In the genomic region with DNA sequence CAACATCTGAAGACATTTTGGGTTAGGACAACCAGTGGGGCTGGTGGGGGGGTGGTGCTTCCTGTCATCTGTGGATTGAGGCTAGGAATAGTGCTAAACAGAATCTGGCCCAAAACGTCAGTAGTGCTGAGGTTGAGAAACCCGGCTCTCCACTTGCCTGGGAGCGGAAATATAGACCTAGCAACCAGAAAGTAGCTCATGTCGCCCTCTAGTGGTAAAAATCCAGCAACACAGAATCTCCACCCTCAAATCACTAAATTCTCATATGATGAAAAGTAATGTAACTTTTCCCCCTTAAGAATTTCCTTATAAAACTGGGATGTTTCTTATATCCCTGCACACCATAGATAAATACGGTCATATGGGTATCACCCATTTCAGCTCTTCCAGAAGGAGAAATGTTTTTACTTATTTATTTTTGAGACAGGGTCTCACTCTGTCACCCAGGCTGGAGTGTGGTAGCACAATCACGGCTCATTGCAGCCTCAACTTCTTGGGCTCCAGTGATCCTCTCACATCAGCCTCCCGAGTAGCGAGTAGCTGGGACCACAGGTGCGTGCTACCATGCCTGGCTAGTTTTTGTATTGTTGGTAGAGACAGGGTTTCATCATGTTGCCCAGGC, we compare ENCODE assay signal across 8 cellular contexts. TPM values are rescaled to one million over a fixed set of nuclear protein-coding genes. Genes with fewer than 3 reads are reported as not detected.
DNase-seq lines count a peak whose midpoint lies in the region; ATAC-seq, FAIRE-seq and TF ChIP-seq lines count a peak whose summit lies in the region.

No MANE protein-coding gene starts in this region.

- H3K4me3 ChIP-seq in BE2C (ENCODE audit: low read depth, low read length) (no peak overlapping the region), choroid plexus epithelial cell (ENCODE audit: low read depth, low read length) (no peak overlapping the region), HepG2 (replicated peaks in 1 of 3; ENCODE audit: insufficient read depth in 1 of 3, low read depth in 2 of 3, low read length in 3 of 3) (no peak overlapping the region)

- no peaks in the 10 kb centered on the region for H3K27me3 ChIP-seq in BE2C
- no peaks in the 10 kb centered on the region for H3K27me3 ChIP-seq in HepG2 (ENCODE audit: control insufficient read depth in 1 of 2, insufficient read depth in 2 of 2, low read length in 2 of 2)

- H3K9ac ChIP-seq in HepG2 (ENCODE audit: insufficient read depth, low read depth, low read length), result no peak overlapping the region

- no peak for TF ChIP-seq POLR2A in HepG2 (IDR thresholded peaks at IDR 0.05; ENCODE audit: insufficient read depth in 1 of 2, low read depth in 2 of 2, low read length in 2 of 2)

- peak; percentile 82 for FAIRE-seq in HepG2 (lab: Jason Lieb, UNC)

- DNase-seq in BE2C (peak; percentile 68), NCI-H2227 (lab: John Stamatoyannopoulos, UW; ENCODE audit: unreplicated experiment) (peak; percentile 83), choroid plexus epithelial cell (ENCODE audit: low read depth) (peak; percentile 91), HepG2 (ENCODE audit: low spot score) (peak; percentile 68)
- peak; percentile 52 for DNase-seq in activated CD4-positive, CD25-positive, alpha-beta regulatory T cell treated with anti-CD3 and anti-CD28 coated beads, Interleukin-2, amount 50 U/mL, for 72 hours
- DNase-seq in stimulated activated CD4-positive, alpha-beta T cell treated with anti-CD3 and anti-CD28 coated beads, TNF-alpha, amount 100 ng/mL, for 24 hours (ENCODE audit: low read depth in 3 of 3), result peak; percentile 17 to 49 (median 48)

- no peaks in the 10 kb centered on the region; the same call in 1 of the 2 replicates for H4K20me1 ChIP-seq in HepG2 (ENCODE audit: insufficient read depth, low read length)

- peaks cover 61% of the 10 kb centered on the region for H3K36me3 ChIP-seq in BE2C
- H3K36me3 ChIP-seq in HepG2 (replicated peaks in 1 of 2; ENCODE audit: control insufficient read depth in 1 of 2, insufficient read depth in 2 of 2, low read length in 2 of 2), result peaks cover 12 to 55% of the 10 kb centered on the region in 2 experiments

- no peaks in the 10 kb centered on the region for H3K79me2 ChIP-seq in HepG2 (ENCODE audit: insufficient read depth, low read length)

- intact Hi-C loops in HepG2 (cut with micrococcal nuclease; ENCODE audit: unreplicated experiment), result loop anchor here (1.0 to 2.0 kb wide), 3 partner anchors 58 to 189 kb away; a partner anchor contains a TSS

- H3K4me1 ChIP-seq in BE2C (no peaks in the 10 kb centered on the region), HepG2 (ENCODE audit: insufficient read depth, low read length) (peaks cover 29% of the 10 kb centered on the region)

- H3K4me2 ChIP-seq in HepG2 (ENCODE audit: low read depth, low read length), result no peak overlapping the region

- H3K27ac ChIP-seq in HepG2 (ENCODE audit: extremely low read length, insufficient read depth, low read length), result peak overlapping the region; percentile 65

- WGBS in HepG2 (ENCODE audit: low lambda C conversion rate), result 54% methylated on average over 9 of the region's 9 CpGs

- no TSS peak for BruUV-seq in HepG2 (replicated peaks; lab: Mats Ljungman, UMichigan)

- TF ChIP-seq RAD21 in HepG2 (CRISPR knock-in tag; IDR thresholded peaks at IDR 0.05), result peak; percentile 39; the same call in 1 of the 2 replicates

- ATAC-seq in GM19023 (IDR thresholded peaks at IDR 0.05; ENCODE audit: unreplicated experiment) (peak; percentile 83), HG03196 (IDR thresholded peaks at IDR 0.05; ENCODE audit: unreplicated experiment) (peak; percentile 87), HepG2 (peak; percentile 78)

- no peaks in the 10 kb centered on the region for H3K9me3 ChIP-seq in BE2C
- H3K9me3 ChIP-seq in HepG2 (ENCODE audit: low read length), result no peaks in the 10 kb centered on the region

- TF ChIP-seq EP300 in HepG2 (IDR thresholded peaks at IDR 0.05; ENCODE audit: low read depth in 2 of 2, low read length in 2 of 2) (no peak), HepG2 (CRISPR knock-in tag; IDR thresholded peaks at IDR 0.05; ENCODE audit: borderline replicate concordance) (no peak)

- H2AFZ ChIP-seq in HepG2 (ENCODE audit: low read length), result no peak overlapping the region

- CTCF ChIA-PET in HepG2 (lab: Yijun Ruan, JAX; ENCODE audit: low intra/inter-chr PET ratio, low total read pairs), result interaction anchor here (0.6 to 1.8 kb wide), 3 partner anchors 58 to 189 kb away, joined by 3 to 34 read pairs (median 3); no protein-coding TSS in a partner anchor

- in situ Hi-C loops in HepG2 (cut with HindIII; ENCODE audit: extremely low pct_ligation_motif_present, low pct_unique_long_range_greater_than_20kb), result no loop called here

- TF ChIP-seq CTCF in BE2C (IDR thresholded peaks at IDR 0.05; ENCODE audit: low read depth, low read length), result peak; percentile 81
- peak; percentile 83 for TF ChIP-seq CTCF in choroid plexus epithelial cell (conservative IDR thresholded peaks at IDR 0.05; ENCODE audit: low read depth, low read length)
- TF ChIP-seq CTCF in HepG2 (CRISPR knock-in tag; IDR thresholded peaks at IDR 0.05), result peak; percentile 74

- POLR2A ChIA-PET in HepG2 (lab: Yijun Ruan, JAX), result interaction anchor here (1.0 to 1.7 kb wide), 4 partner anchors 40 to 157 kb away, joined by 3 to 4 read pairs (median 4); a partner anchor contains a TSS

TF ChIP-seq in HepG2, 621 proteins besides CTCF, POLR2A, EP300 and RAD21 (continues in another document):
- TF ChIP-seq STAG1 (CRISPR knock-in tag; IDR thresholded peaks at IDR 0.05) (peak; percentile 71), SRY (CRISPR knock-in tag; IDR thresholded peaks at IDR 0.05) (no peak), GABPB1 (CRISPR knock-in tag; IDR thresholded peaks at IDR 0.05) (no peak), LCORL (IDR thresholded peaks at IDR 0.05) (no peak), LCORL (CRISPR knock-in tag; IDR thresholded peaks at IDR 0.05) (no peak), DRAP1 (CRISPR knock-in tag; IDR thresholded peaks at IDR 0.05) (no peak), CEBPB (IDR thresholded peaks at IDR 0.05; ENCODE audit: borderline replicate concordance, low read depth, low read length) (peak; percentile 2; the same call in 1 of the 2 replicates), KDM5A (IDR thresholded peaks at IDR 0.05; ENCODE audit: borderline replicate concordance, low read length) (no peak)

RNA-seq across cellular contexts. Expression of gene ZC3HAV1, which starts 34.4 kb away (rescaled TPM):
- 7.0 TPM for polyA plus RNA-seq in BE2C (2012; ENCODE audit: insufficient read depth, insufficient read length, low read depth)
- 23.7 and 33.5 TPM in 2 replicates for total RNA-seq in HepG2 (2016; rRNA removed; fragmentation: Illumina TruSeq; extraction: Trizol)
- 3.5 and 4.3 TPM in 2 replicates for total RNA-seq in HepG2 (2016; cell fraction: cytosol; rRNA removed; fragmentation: Illumina TruSeq; extraction: Trizol; ENCODE audit: low read depth)
- 22.9 and 29.8 TPM in 2 replicates for total RNA-seq in HepG2 (2016; cell fraction: insoluble cytoplasmic fraction; rRNA removed; fragmentation: Illumina TruSeq; extraction: Trizol)
- 9.5 and 10.0 TPM in 2 replicates for total RNA-seq in HepG2 (2016; cell fraction: membrane; rRNA removed; fragmentation: Illumina TruSeq; extraction: Trizol)
- total RNA-seq in HepG2 (2016; cell fraction: nucleus; rRNA removed; fragmentation: Illumina TruSeq; extraction: Trizol), result 19.8 and 20.1 TPM in 2 replicates
- polyA plus RNA-seq in HepG2 (2011; rRNA removed), result 12.7 and 13.7 TPM in 2 replicates
- 6.8 and 12.0 TPM in 2 replicates for polyA plus RNA-seq in HepG2 (2011; cell fraction: cytosol; rRNA removed)
- 5.7 and 7.7 TPM in 2 replicates for polyA plus RNA-seq in HepG2 (2011; cell fraction: nucleus; rRNA removed)
- polyA plus RNA-seq in HepG2 (2012), result 9.0 and 9.1 TPM in 2 replicates
- 0.80 and 0.85 TPM in 2 replicates for polyA plus RNA-seq in HepG2 (2016; cell fraction: cytosol; fragmentation: Illumina TruSeq; extraction: Trizol; ENCODE audit: low read depth)
- polyA plus RNA-seq in HepG2 (2016; cell fraction: insoluble cytoplasmic fraction; fragmentation: Illumina TruSeq; extraction: Trizol; ENCODE audit: low read depth), result 25.7 and 27.7 TPM in 2 replicates
- polyA plus RNA-seq in HepG2 (2016; cell fraction: membrane; fragmentation: Illumina TruSeq; extraction: Trizol; ENCODE audit: low read depth), result 2.5 and 2.7 TPM in 2 replicates
- polyA plus RNA-seq in HepG2 (2016; cell fraction: nucleus; fragmentation: Illumina TruSeq; extraction: Trizol; ENCODE audit: insufficient read depth, low read depth), result 17.5 and 18.1 TPM in 2 replicates
- 30.1 and 55.4 TPM in 2 replicates for polyA minus RNA-seq in HepG2 (2011; rRNA and poly(A)+ RNA removed; ENCODE audit: low replicate concordance)
- 18.6 and 25.6 TPM in 2 replicates for polyA minus RNA-seq in HepG2 (2011; cell fraction: cytosol; rRNA and poly(A)+ RNA removed)
- 17.3 and 24.6 TPM in 2 replicates for polyA minus RNA-seq in HepG2 (2011; cell fraction: nucleus; rRNA and poly(A)+ RNA removed)

RNA-seq across cellular contexts. Expression of gene ZC3HAV1L, which starts 39.3 kb away (rescaled TPM):
- 7.7 TPM for polyA plus RNA-seq in BE2C (2012; ENCODE audit: insufficient read depth, insufficient read length, low read depth)
- total RNA-seq in HepG2 (2016; rRNA removed; fragmentation: Illumina TruSeq; extraction: Trizol), result 8.4 and 11.5 TPM in 2 replicates
- 0.61 and 0.79 TPM in 2 replicates for total RNA-seq in HepG2 (2016; cell fraction: cytosol; rRNA removed; fragmentation: Illumina TruSeq; extraction: Trizol; ENCODE audit: low read depth)
- total RNA-seq in HepG2 (2016; cell fraction: insoluble cytoplasmic fraction; rRNA removed; fragmentation: Illumina TruSeq; extraction: Trizol), result 9.5 and 10.9 TPM in 2 replicates
- 3.9 and 4.7 TPM in 2 replicates for total RNA-seq in HepG2 (2016; cell fraction: membrane; rRNA removed; fragmentation: Illumina TruSeq; extraction: Trizol)
- 6.5 and 8.2 TPM in 2 replicates for total RNA-seq in HepG2 (2016; cell fraction: nucleus; rRNA removed; fragmentation: Illumina TruSeq; extraction: Trizol)
- polyA plus RNA-seq in HepG2 (2011; rRNA removed), result 10.5 and 11.1 TPM in 2 replicates
- polyA plus RNA-seq in HepG2 (2011; cell fraction: cytosol; rRNA removed), result 9.0 and 9.4 TPM in 2 replicates
- polyA plus RNA-seq in HepG2 (2011; cell fraction: nucleus; rRNA removed), result 12.6 and 15.0 TPM in 2 replicates
- polyA plus RNA-seq in HepG2 (2012), result 3.6 and 4.2 TPM in 2 replicates
- 0.07 TPM in 1 of 2 replicates, not detected in the other for polyA plus RNA-seq in HepG2 (2016; cell fraction: cytosol; fragmentation: Illumina TruSeq; extraction: Trizol; ENCODE audit: low read depth)
- polyA plus RNA-seq in HepG2 (2016; cell fraction: insoluble cytoplasmic fraction; fragmentation: Illumina TruSeq; extraction: Trizol; ENCODE audit: low read depth), result 4.0 and 4.1 TPM in 2 replicates
- 0.38 TPM in 1 of 2 replicates, not detected in the other for polyA plus RNA-seq in HepG2 (2016; cell fraction: membrane; fragmentation: Illumina TruSeq; extraction: Trizol; ENCODE audit: low read depth)
- 4.1 and 4.5 TPM in 2 replicates for polyA plus RNA-seq in HepG2 (2016; cell fraction: nucleus; fragmentation: Illumina TruSeq; extraction: Trizol; ENCODE audit: insufficient read depth, low read depth)
- polyA minus RNA-seq in HepG2 (2011; rRNA and poly(A)+ RNA removed; ENCODE audit: low replicate concordance), result 6.5 and 23.7 TPM in 2 replicates
- polyA minus RNA-seq in HepG2 (2011; cell fraction: cytosol; rRNA and poly(A)+ RNA removed), result 24.9 and 27.7 TPM in 2 replicates
- polyA minus RNA-seq in HepG2 (2011; cell fraction: nucleus; rRNA and poly(A)+ RNA removed), result 11.1 and 12.1 TPM in 2 replicates
